Comparison of ENCODE assay signal across 22 cellular contexts in the genomic region with DNA sequence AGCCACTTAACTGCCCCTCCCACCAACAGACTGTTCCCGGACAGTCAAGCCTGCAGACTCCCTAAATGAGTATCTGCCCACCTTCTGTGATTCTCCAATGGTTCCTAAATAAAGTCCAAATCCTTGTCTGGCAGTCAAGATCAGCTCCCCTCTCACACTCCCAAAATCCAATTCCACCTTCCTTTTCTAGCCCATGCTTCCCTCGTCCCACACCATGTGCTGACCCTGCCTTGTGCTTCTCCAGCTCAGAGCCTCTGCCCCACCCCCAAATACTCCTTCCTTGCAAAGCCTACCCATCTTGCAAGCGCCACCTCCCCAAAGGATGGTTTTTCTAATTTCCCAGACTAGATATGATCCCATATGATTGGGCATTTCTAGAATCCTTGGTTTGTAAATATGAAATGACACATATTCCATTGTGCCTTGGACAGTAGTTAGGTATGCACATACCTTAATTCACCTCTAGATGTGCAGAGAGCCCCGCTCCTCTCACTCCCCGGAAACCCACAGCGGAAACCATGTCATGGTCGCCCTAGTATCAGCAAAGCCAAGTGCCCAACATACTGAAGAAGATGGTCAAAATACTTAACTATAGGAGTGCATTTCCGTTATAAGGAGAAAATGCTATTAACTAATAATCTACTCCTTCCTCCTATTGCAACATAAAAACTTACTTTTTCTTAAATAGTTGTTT.
DNase-seq lines count a peak whose midpoint lies in the region; ATAC-seq, FAIRE-seq and TF ChIP-seq lines count a peak whose summit lies in the region.
"Had no signal": no experiment of that assay in that cellular context is flagged by ENCODE, and none has a peak within 500 bp of the region (broad histone marks: within the 10 kb centered on the region; RNA-seq: fewer than 3 reads in every experiment).

No MANE protein-coding gene starts in this region.

- H4K20me1 ChIP-seq in mammary epithelial cell (ENCODE audit: insufficient read depth, low read length) (no peaks in the 10 kb centered on the region), astrocyte (ENCODE audit: insufficient read depth, low read length) (no peaks in the 10 kb centered on the region)
- H4K20me1 ChIP-seq: BLaER1 had no signal

- TF ChIP-seq CTCF in MCF 10A (IDR thresholded peaks at IDR 0.05; ENCODE audit: unreplicated experiment) (no peak), mammary epithelial cell (conservative IDR thresholded peaks at IDR 0.05 in 1 of 2, IDR thresholded peaks at IDR 0.05 in 1 of 2; ENCODE audit: extremely low read depth in 1 of 2, insufficient read depth in 1 of 2, low read depth in 1 of 2, low read length in 2 of 2) (no peak), astrocyte (IDR thresholded peaks at IDR 0.05; ENCODE audit: insufficient read depth, low read depth, low read length) (no peak), esophagus muscularis mucosa (IDR thresholded peaks at IDR 0.05) (no peak), suprapubic skin (IDR thresholded peaks at IDR 0.05) (no peak), adrenal gland (IDR thresholded peaks at IDR 0.05) (no peak)

- no peaks in the 10 kb centered on the region for H3K4me1 Mint-ChIP-seq in MCF 10A (ENCODE audit: insufficient read depth, unreplicated experiment)
- peaks cover 6% of the 10 kb centered on the region for H3K4me1 Mint-ChIP-seq in astrocyte (ENCODE audit: low read depth, unreplicated experiment)
- H3K4me1 Mint-ChIP-seq: CD4-positive, CD25-positive, alpha-beta regulatory T cell had no signal

- H3K4me3 ChIP-seq in mammary epithelial cell (replicated peaks in 1 of 3; ENCODE audit: insufficient read depth in 1 of 3, low read depth in 2 of 3, low read length in 3 of 3) (no peak overlapping the region), astrocyte (ENCODE audit: insufficient read depth, low read depth, low read length) (no peak overlapping the region), esophagus muscularis mucosa (no peak overlapping the region), suprapubic skin (no peak overlapping the region), adrenal gland (no peak overlapping the region)
- H3K4me3 ChIP-seq: BLaER1, GM12878, GM23248 had no signal

- DNase-seq in MCF 10A (ENCODE audit: unreplicated experiment) (no peak), mammary epithelial cell (no peak), astrocyte (ENCODE audit: low read depth) (no peak), esophagus muscularis mucosa (ENCODE audit: extremely low spot score) (peak; percentile 77), suprapubic skin (ENCODE audit: low spot score in 2 of 2) (no peak), adrenal gland (no peak)
- DNase-seq: Caco-2; CD4-positive, CD25-positive, alpha-beta regulatory T cell; CD8-positive, alpha-beta T cell; DMS79; EL; GDM1; GM23248; H9 had no signal

- BruUV-seq in MCF 10A (replicated peaks; lab: Mats Ljungman, UMichigan) = no TSS peak
- no TSS peak for BruUV-seq in mammary epithelial cell (replicated peaks; lab: Mats Ljungman, UMichigan)

- CTCF ChIA-PET in MCF 10A (lab: Yijun Ruan, JAX) (interaction anchor here (3.1 kb wide), 1 partner anchor 68 kb away, joined by 9 read pairs; no protein-coding TSS in a partner anchor), mammary epithelial cell (lab: Charles Lee; ENCODE audit: low non-redundant PET) (no interaction called here)

- H3K4me1 ChIP-seq in mammary epithelial cell (ENCODE audit: insufficient read depth, low read length) (no peaks in the 10 kb centered on the region), astrocyte (ENCODE audit: insufficient read depth, low read length) (no peaks in the 10 kb centered on the region), esophagus muscularis mucosa (no peaks in the 10 kb centered on the region), suprapubic skin (peaks cover 12% of the 10 kb centered on the region), adrenal gland (replicated peaks in 1 of 2) (no peaks in the 10 kb centered on the region)
- H3K4me1 ChIP-seq: BLaER1, Caco-2 had no signal

- peaks cover 29% of the 10 kb centered on the region for H3K36me3 Mint-ChIP-seq in MCF 10A (ENCODE audit: insufficient read depth, unreplicated experiment)
- H3K36me3 Mint-ChIP-seq in astrocyte (ENCODE audit: low read depth, unreplicated experiment) = peaks cover 4% of the 10 kb centered on the region
- H3K36me3 Mint-ChIP-seq: CD4-positive, CD25-positive, alpha-beta regulatory T cell had no signal

- H3K36me3 ChIP-seq in mammary epithelial cell (ENCODE audit: insufficient read depth, low read length) = peaks cover 4% of the 10 kb centered on the region
- H3K36me3 ChIP-seq in astrocyte (ENCODE audit: insufficient read depth, low read length) = peaks cover 8% of the 10 kb centered on the region
- peaks cover 0 to 22% (median 10%) of the 10 kb centered on the region in 4 donors for H3K36me3 ChIP-seq in esophagus muscularis mucosa
- H3K36me3 ChIP-seq in suprapubic skin = peaks cover 14% of the 10 kb centered on the region
- peaks cover 0 to 5% of the 10 kb centered on the region in 2 donors for H3K36me3 ChIP-seq in adrenal gland (replicated peaks in 1 of 2)

- no peaks in the 10 kb centered on the region for H3K27me3 ChIP-seq in mammary epithelial cell (ENCODE audit: insufficient read depth, low read length)
- H3K27me3 ChIP-seq in astrocyte (ENCODE audit: insufficient read depth, low read length) = no peaks in the 10 kb centered on the region
- H3K27me3 ChIP-seq in esophagus muscularis mucosa = peaks cover 0 to 4% (median 0%) of the 10 kb centered on the region in 4 donors
- no peaks in the 10 kb centered on the region for H3K27me3 ChIP-seq in suprapubic skin
- H3K27me3 ChIP-seq in adrenal gland = no peaks in the 10 kb centered on the region
- H3K27me3 ChIP-seq: BLaER1 had no signal

- no peak overlapping the region for H3K4me2 ChIP-seq in mammary epithelial cell (ENCODE audit: insufficient read depth, low read depth, low read length)
- H3K4me2 ChIP-seq in astrocyte (ENCODE audit: low read length) = no peak overlapping the region
- H3K4me2 ChIP-seq: BLaER1 had no signal

- intact Hi-C loops in MCF 10A (cut with micrococcal nuclease) (no loop called here), mammary epithelial cell (cut with micrococcal nuclease) (no loop called here), esophagus muscularis mucosa (cut with DNase I) (no loop called here), adrenal gland (cut with DNase I) (no loop called here)

- WGBS in mammary epithelial cell (ENCODE audit: low coverage, missing lambda C conversion rate) = 100% methylated on average over 8 of the region's 8 CpGs
- 94% methylated on average over 8 of the region's 8 CpGs for WGBS in esophagus muscularis mucosa
- WGBS in suprapubic skin = 88% methylated on average over 8 of the region's 8 CpGs
- 86 to 91% (median 87%) methylated on average over 8 of the region's 8 CpGs for WGBS in adrenal gland, 4 donors

- no peak for ATAC-seq in GM18867 (IDR thresholded peaks at IDR 0.05; ENCODE audit: unreplicated experiment)
- ATAC-seq: CD8-positive, alpha-beta T cell; GM12878; HCT116 had no signal

- H3K27me3 Mint-ChIP-seq in MCF 10A (ENCODE audit: insufficient read depth, unreplicated experiment) (no peaks in the 10 kb centered on the region), astrocyte (ENCODE audit: low read depth, unreplicated experiment) (peaks cover 6% of the 10 kb centered on the region)

- H3K9me3 Mint-ChIP-seq in MCF 10A (ENCODE audit: unreplicated experiment) (peaks cover 3% of the 10 kb centered on the region), astrocyte (ENCODE audit: unreplicated experiment) (no peaks in the 10 kb centered on the region)
- H3K9me3 Mint-ChIP-seq: CD8-positive, alpha-beta T cell; H9 had no signal

- FAIRE-seq in astrocyte (lab: Jason Lieb, UNC) = no peak
- FAIRE-seq: A204.1, GM12878 had no signal

- in situ Hi-C loops in mammary epithelial cell (cut with MboI; ENCODE audit: low sequenced_read_pairs in 2 of 2) = no loop called here

- H3K27ac ChIP-seq in mammary epithelial cell (ENCODE audit: insufficient read depth, low read depth, low read length) (no peak overlapping the region), astrocyte (ENCODE audit: low read depth, low read length) (no peak overlapping the region), esophagus muscularis mucosa (replicated peaks in 1 of 4) (no peak overlapping the region), suprapubic skin (no peak overlapping the region), adrenal gland (no peak overlapping the region)
- H3K27ac ChIP-seq: 22Rv1, BLaER1, C4-2B, GM23248 had no signal

- TF ChIP-seq EP300 in esophagus muscularis mucosa (IDR thresholded peaks at IDR 0.05) (no peak), suprapubic skin (IDR thresholded peaks at IDR 0.05) (no peak)

- no peaks in the 10 kb centered on the region for H3K9me3 ChIP-seq in mammary epithelial cell (replicated peaks; ENCODE audit: insufficient read depth, low read length)
- H3K9me3 ChIP-seq in astrocyte (ENCODE audit: insufficient read depth, low read depth, low read length) = no peaks in the 10 kb centered on the region
- H3K9me3 ChIP-seq in esophagus muscularis mucosa = no peaks in the 10 kb centered on the region
- H3K9me3 ChIP-seq in suprapubic skin = no peaks in the 10 kb centered on the region
- no peaks in the 10 kb centered on the region for H3K9me3 ChIP-seq in adrenal gland (replicated peaks in 1 of 3)
- H3K9me3 ChIP-seq: BLaER1, Caco-2 had no signal

- H3K27ac Mint-ChIP-seq in MCF 10A (ENCODE audit: low read depth, unreplicated experiment) (peak overlapping the region; percentile 36), astrocyte (ENCODE audit: unreplicated experiment) (peak overlapping the region; percentile 48)
- H3K27ac Mint-ChIP-seq: B cell; CD4-positive, CD25-positive, alpha-beta regulatory T cell; CD8-positive, alpha-beta T cell; H9 had no signal

- POLR2A ChIA-PET in MCF 10A (lab: Yijun Ruan, JAX) = interaction anchor here (1.4 to 1.6 kb wide), 3 partner anchors 8 to 11 kb away, joined by 3 to 6 read pairs (median 5); no protein-coding TSS in a partner anchor

- dilution Hi-C loops in mammary epithelial cell (cut with HindIII; ENCODE audit: low sequenced_read_pairs) = no loop called here

- H3K79me2 ChIP-seq in mammary epithelial cell (ENCODE audit: insufficient read depth, low read length) = no peaks in the 10 kb centered on the region
- H3K79me2 ChIP-seq in astrocyte (ENCODE audit: insufficient read depth, low read length) = no peaks in the 10 kb centered on the region

- H3K9ac ChIP-seq in mammary epithelial cell (ENCODE audit: insufficient read depth, low read length) (no peak overlapping the region), astrocyte (ENCODE audit: low read length) (no peak overlapping the region)
- H3K9ac ChIP-seq: BLaER1, GM23248 had no signal

- TF ChIP-seq POLR2A in esophagus muscularis mucosa (IDR thresholded peaks at IDR 0.05; ENCODE audit: low read depth) (no peak), suprapubic skin (IDR thresholded peaks at IDR 0.05) (no peak), adrenal gland (IDR thresholded peaks at IDR 0.05) (no peak)

- H3K4me3 Mint-ChIP-seq in MCF 10A (ENCODE audit: unreplicated experiment) (no peak overlapping the region), astrocyte (ENCODE audit: unreplicated experiment) (no peak overlapping the region)
- H3K4me3 Mint-ChIP-seq: B cell; CD4-positive, CD25-positive, alpha-beta regulatory T cell; CD8-positive, alpha-beta T cell; H9 had no signal

- no peak overlapping the region for H2AFZ ChIP-seq in mammary epithelial cell (ENCODE audit: low read depth, low read length)
- no peak overlapping the region for H2AFZ ChIP-seq in astrocyte (ENCODE audit: low read depth, low read length)
- H2AFZ ChIP-seq: GM23248 had no signal
